In genomic region chr17:40017422-40018080, GRCh38 we compare ENCODE assay signal across 1 cellular context.
TF ChIP-seq lines count a peak whose summit lies in the region.

No MANE protein-coding gene starts in this region.

TF ChIP-seq in GM23338, 12 proteins besides CTCF, POLR2A, EP300 and RAD21 (continued from another document):
- TF ChIP-seq ZNF462 (CRISPR knock-in tag; IDR thresholded peaks at IDR 0.05): no peak
- TF ChIP-seq NANOG (IDR thresholded peaks at IDR 0.05; ENCODE audit: borderline replicate concordance): no peak
